In genomic region chr18:40866013-40866644, GRCh38 we compare ENCODE assay signal across 13 cellular contexts.
DNase-seq lines count a peak whose midpoint lies in the region; ATAC-seq and TF ChIP-seq lines count a peak whose summit lies in the region.
"Had no signal": no experiment of that assay in that cellular context is flagged by ENCODE, and none has a peak within 500 bp of the region (broad histone marks: within the 10 kb centered on the region; RNA-seq: fewer than 3 reads in every experiment).

No MANE protein-coding gene starts in this region.

- H3K4me3 ChIP-seq in HEK293 (ENCODE audit: low read depth, low read length) (no peak overlapping the region), Caco-2 (ENCODE audit: low read depth, low read length) (no peak overlapping the region)
- H3K4me3 ChIP-seq: cardiac muscle cell, esophagus muscularis mucosa, vagina had no signal

- no peaks in the 10 kb centered on the region for H3K36me3 Mint-ChIP-seq in Caco-2 (ENCODE audit: insufficient read depth, unreplicated experiment)
- H3K36me3 Mint-ChIP-seq: naive thymus-derived CD4-positive, alpha-beta T cell had no signal

- BruUV-seq in Caco-2 (replicated peaks; lab: Mats Ljungman, UMichigan) = no TSS peak

- TF ChIP-seq CTCF in HEK293 (tag by site-specific recombination; IDR thresholded peaks at IDR 0.05) (no peak), Caco-2 (IDR thresholded peaks at IDR 0.05; ENCODE audit: insufficient read depth in 1 of 2, low read depth in 1 of 2, low read length in 1 of 2, severe bottlenecking in 1 of 2, unreplicated experiment in 1 of 2) (no peak)

- H3K4me1 Mint-ChIP-seq in Caco-2 (ENCODE audit: low read depth, unreplicated experiment) = no peaks in the 10 kb centered on the region
- H3K4me1 Mint-ChIP-seq: naive thymus-derived CD4-positive, alpha-beta T cell had no signal

- H3K4me3 Mint-ChIP-seq in Caco-2 (ENCODE audit: unreplicated experiment) = no peak overlapping the region
- H3K4me3 Mint-ChIP-seq: naive thymus-derived CD4-positive, alpha-beta T cell had no signal

- no peak for ATAC-seq in HG02763 (IDR thresholded peaks at IDR 0.05; ENCODE audit: unreplicated experiment)
- no peak for ATAC-seq in HG03280 (IDR thresholded peaks at IDR 0.05; ENCODE audit: unreplicated experiment)
- no peak for ATAC-seq in left ventricle myocardium superior
- ATAC-seq: naive thymus-derived CD4-positive, alpha-beta T cell had no signal

- H3K4me1 ChIP-seq in HEK293 (ENCODE audit: control insufficient read depth, insufficient read depth, low read length) = no peaks in the 10 kb centered on the region
- no peaks in the 10 kb centered on the region for H3K4me1 ChIP-seq in Caco-2
- H3K4me1 ChIP-seq: esophagus muscularis mucosa, vagina had no signal

- no peaks in the 10 kb centered on the region for H3K36me3 ChIP-seq in HEK293 (ENCODE audit: control insufficient read depth in 2 of 2, insufficient read depth in 1 of 2, low read length in 2 of 2)
- H3K36me3 ChIP-seq in Caco-2 (ENCODE audit: control insufficient read depth, insufficient read depth, low read length) = no peaks in the 10 kb centered on the region
- H3K36me3 ChIP-seq: cardiac muscle cell, esophagus muscularis mucosa, vagina had no signal

- no peaks in the 10 kb centered on the region for H3K9me3 Mint-ChIP-seq in Caco-2 (ENCODE audit: unreplicated experiment)

- H3K9me3 ChIP-seq in HEK293 (ENCODE audit: control insufficient read depth, insufficient read depth, low read depth, low read length) (no peaks in the 10 kb centered on the region), Caco-2 (no peaks in the 10 kb centered on the region)
- H3K9me3 ChIP-seq: esophagus muscularis mucosa, vagina had no signal

- no peaks in the 10 kb centered on the region for H3K27me3 ChIP-seq in Caco-2 (replicated peaks; ENCODE audit: control insufficient read depth, insufficient read depth, low read length)
- H3K27me3 ChIP-seq: cardiac muscle cell, esophagus muscularis mucosa, vagina had no signal

- no peak overlapping the region for H3K27ac Mint-ChIP-seq in Caco-2 (ENCODE audit: unreplicated experiment)
- H3K27ac Mint-ChIP-seq: naive thymus-derived CD4-positive, alpha-beta T cell had no signal

- POLR2A ChIA-PET in HEK293 (lab: Yijun Ruan, JAX) = no interaction called here
- POLR2A ChIA-PET in Caco-2 (lab: Charles Lee) = no interaction called here

- DNase-seq in DMS53 (lab: John Stamatoyannopoulos, UW) = peak; percentile 55
- peak; percentile 39 for DNase-seq in NCI-H748 treated with DMSO at 0.1 percent for 48 hours (lab: John Stamatoyannopoulos, UW)
- peak; percentile 21 for DNase-seq in fibroblast of the conjunctiva (ENCODE audit: low read depth)
- no peak for DNase-seq in left ventricle myocardium superior
- no peak for DNase-seq in Caco-2
- DNase-seq: naive thymus-derived CD4-positive, alpha-beta T cell; small intestine had no signal

- H3K27me3 Mint-ChIP-seq in Caco-2 (ENCODE audit: insufficient read depth, unreplicated experiment) = no peaks in the 10 kb centered on the region
- H3K27me3 Mint-ChIP-seq: naive thymus-derived CD4-positive, alpha-beta T cell had no signal

- intact Hi-C loops in left ventricle myocardium superior (cut with micrococcal nuclease) = no loop called here
- intact Hi-C loops in Caco-2 (cut with micrococcal nuclease; ENCODE audit: unreplicated experiment) = no loop called here

- CTCF ChIA-PET in HEK293 (lab: Yijun Ruan, JAX) = no interaction called here
- CTCF ChIA-PET in Caco-2 (lab: Charles Lee) = no interaction called here

- no peak overlapping the region for H3K27ac ChIP-seq in HEK293 (ENCODE audit: extremely low read depth, low read depth, low read length)
- H3K27ac ChIP-seq: cardiac muscle cell, esophagus muscularis mucosa, vagina had no signal

TF ChIP-seq in HEK293, 187 proteins besides CTCF, POLR2A, EP300 and RAD21:
- TF ChIP-seq ZNF138 (tag by site-specific recombination; IDR thresholded peaks at IDR 0.05; ENCODE audit: borderline replicate concordance) = no peak
- TF ChIP-seq ZNF707 (tag by site-specific recombination; IDR thresholded peaks at IDR 0.05) = no peak
- TF ChIP-seq ZBTB21 (tag by site-specific recombination; IDR thresholded peaks at IDR 0.05) = 0 out of 2 replicates have a peak, but pooled peaks have one; percentile 35
- TF ChIP-seq KLF10 (tag by site-specific recombination; IDR thresholded peaks at IDR 0.05) = no peak
- TF ChIP-seq ZNF10 (tag by site-specific recombination; IDR thresholded peaks at IDR 0.05) = no peak
- TF ChIP-seq ZBTB26 (tag by site-specific recombination; optimal IDR thresholded peaks at IDR 0.05) = no peak
- TF ChIP-seq ZNF223 (tag by site-specific recombination; IDR thresholded peaks at IDR 0.05) = no peak
- no peak for TF ChIP-seq ZNF658 (tag by site-specific recombination; IDR thresholded peaks at IDR 0.05)
- TF ChIP-seq ZNF555 (tag by site-specific recombination; conservative IDR thresholded peaks at IDR 0.05) = no peak
- no peak for TF ChIP-seq PRDM6 (tag by site-specific recombination; IDR thresholded peaks at IDR 0.05)
- no peak for TF ChIP-seq ZNF404 (tag by site-specific recombination; IDR thresholded peaks at IDR 0.05)
- no peak for TF ChIP-seq ZNF501 (tag by site-specific recombination; IDR thresholded peaks at IDR 0.05)
- no peak for TF ChIP-seq ZNF221 (tag by site-specific recombination; IDR thresholded peaks at IDR 0.05; ENCODE audit: borderline replicate concordance)
- TF ChIP-seq SCRT2 (tag by site-specific recombination; IDR thresholded peaks at IDR 0.05) = peak; percentile 27; the same call in 1 of the 2 replicates
- TF ChIP-seq ZNF146 (tag by site-specific recombination; IDR thresholded peaks at IDR 0.05) = no peak
- TF ChIP-seq ZNF626 (tag by site-specific recombination; IDR thresholded peaks at IDR 0.05) = no peak
- TF ChIP-seq ZNF112 (tag by site-specific recombination; IDR thresholded peaks at IDR 0.05) = no peak
- TF ChIP-seq ZNF521 (tag by site-specific recombination; IDR thresholded peaks at IDR 0.05) = no peak
- no peak for TF ChIP-seq ZFP69B (tag by site-specific recombination; IDR thresholded peaks at IDR 0.05)
- peak; percentile 91 for TF ChIP-seq SETDB1 (IDR thresholded peaks at IDR 0.05; ENCODE audit: insufficient read length, low read length)
- TF ChIP-seq TRIM28 (IDR thresholded peaks at IDR 0.05; ENCODE audit: borderline replicate concordance, low read length) = peak; percentile 19; the same call in 1 of the 2 replicates
- no peak for TF ChIP-seq ZNF202 (tag by site-specific recombination; IDR thresholded peaks at IDR 0.05; ENCODE audit: borderline replicate concordance)
- no peak for TF ChIP-seq ZIC2 (tag by site-specific recombination; IDR thresholded peaks at IDR 0.05)

Comparison
In these comparisons a context has a peak if more than half of its experiments do, and no peak if none do; other contexts are left out.
1. DNase-seq: peak in DMS53 (single experiment), NCI-H748 treated with DMSO at 0.1 percent for 48 hours (single experiment) and fibroblast of the conjunctiva (single experiment); none in left ventricle myocardium superior (single experiment) and Caco-2 (0 of 2).